In genomic region chr7:100401811-100402210, GRCh38 we compare ENCODE assay signal across 20 cellular contexts. TPM values are rescaled to one million over a fixed set of nuclear protein-coding genes. Genes with fewer than 3 reads are reported as not detected.
"Had no signal": no experiment of that assay in that cellular context is flagged by ENCODE, and none has a peak within 500 bp of the region (broad histone marks: within the 10 kb centered on the region; RNA-seq: fewer than 3 reads in every experiment).

No MANE protein-coding gene starts in this region.

- DNase-seq: activated CD4-positive, alpha-beta T cell treated with anti-CD3 and anti-CD28 coated beads for 4 hours; activated CD8-positive, alpha-beta memory T cell treated with anti-CD3 and anti-CD28 coated beads, Interleukin-2, amount 50 U/mL, for 48 hours; activated CD8-positive, alpha-beta T cell treated with anti-CD3 and anti-CD28 coated beads, Interleukin-2, amount 10 ng/mL, durations not matched to agents 7 days and 5 days; activated effector memory CD4-positive, alpha-beta T cell treated with anti-CD3 and anti-CD28 coated beads, Interleukin-2, amount 50 U/mL, for 16 hours; activated naive CD4-positive, alpha-beta T cell treated with anti-CD3 and anti-CD28 coated beads for 36 hours; activated T-cell treated with anti-CD3 and anti-CD28 coated beads, Interleukin-2, amount 50 U/mL, for 1 hour; amygdala; NCI-H1105; NCI-H1436; NCI-H187; NCI-H2081; NCI-H446; NCI-H748 treated with DMSO at 0.1 percent for 48 hours; SIG-M5; T-helper 1 cell had no signal

- H3K4me3 Mint-ChIP-seq: activated CD8-positive, alpha-beta T cell treated with anti-CD3 and anti-CD28 coated beads, Interleukin-2, amount 10 ng/mL, durations not matched to agents 7 days and 5 days; activated naive CD4-positive, alpha-beta T cell treated with anti-CD3 and anti-CD28 coated beads for 36 hours; activated naive CD8-positive, alpha-beta T cell; brain; central memory CD8-positive, alpha-beta T cell had no signal

- ATAC-seq: activated CD4-positive, CD25-positive, alpha-beta regulatory T cell treated with anti-CD3 and anti-CD28 coated beads, Interleukin-2, amount 50 U/mL, for 24 hours; activated CD8-positive, alpha-beta T cell treated with anti-CD3 and anti-CD28 coated beads, Interleukin-2, amount 10 ng/mL, durations not matched to agents 7 days and 5 days had no signal

- H3K27me3 Mint-ChIP-seq: activated naive CD8-positive, alpha-beta T cell; central memory CD8-positive, alpha-beta T cell had no signal

- H3K9me3 Mint-ChIP-seq: activated naive CD4-positive, alpha-beta T cell treated with anti-CD3 and anti-CD28 coated beads for 36 hours; brain; central memory CD8-positive, alpha-beta T cell had no signal

- H3K27ac Mint-ChIP-seq: activated CD8-positive, alpha-beta T cell treated with anti-CD3 and anti-CD28 coated beads, Interleukin-2, amount 10 ng/mL, durations not matched to agents 7 days and 5 days; activated naive CD4-positive, alpha-beta T cell treated with anti-CD3 and anti-CD28 coated beads for 36 hours; activated naive CD8-positive, alpha-beta T cell had no signal

RNA-seq across cellular contexts. Expression of gene PILRA, which starts 28.5 kb away (rescaled TPM):
- total RNA-seq: RPMI7951 had no signal
